26 cellular contexts compared by ENCODE assay signal in genomic region chr16:46873201-46873600, GRCh38.
"Had no signal": no experiment of that assay in that cellular context is flagged by ENCODE, and none has a peak within 500 bp of the region (broad histone marks: within the 10 kb centered on the region; RNA-seq: fewer than 3 reads in every experiment).

No MANE protein-coding gene starts in this region.

- H3K4me3 ChIP-seq: stomach, suprapubic skin, testis, thoracic aorta, thyroid gland, tibial artery, transverse colon, upper lobe of left lung, upper lobe of right lung, uterus, vagina had no signal

- DNase-seq: stimulated activated CD4-positive, alpha-beta T cell treated with anti-CD3 and anti-CD28 coated beads, Interleukin-2, amount 100 ng/mL, for 48 hours; stimulated activated CD4-positive, alpha-beta T cell treated with anti-CD3 and anti-CD28 coated beads, Interleukin-4, amount 100 ng/mL, for 1 hour; stimulated activated CD4-positive, alpha-beta T cell treated with anti-CD3 and anti-CD28 coated beads, Interleukin-4, amount 100 ng/mL, for 24 hours; stimulated activated CD4-positive, alpha-beta T cell treated with anti-CD3 and anti-CD28 coated beads, Interleukin-4, amount 100 ng/mL, for 4 hours; stimulated activated CD8-positive, alpha-beta memory T cell treated with anti-CD3 and anti-CD28 coated beads, Interleukin-4, amount 100 ng/mL, for 48 hours; stimulated activated naive B cell treated with anti-CD40 and anti-IgM and Interleukin-4, amounts not matched to agents 10 μg/mL and 1 μg/mL and 100 μg/mL, for 72 hours; stimulated activated naive CD4-positive, alpha-beta T cell; stimulated activated naive CD4-positive, alpha-beta T cell treated with Interleukin-2 at 50 U/mL for 16 hours; stimulated activated naive CD8-positive, alpha-beta T cell treated with anti-CD3 and anti-CD28 coated beads, Interleukin-15, amount 100 ng/mL, for 72 hours; stimulated activated naive CD8-positive, alpha-beta T cell treated with anti-CD3 and anti-CD28 coated beads, Interleukin-15, Interleukin-2, amounts not matched to agents 100 U/mL and 50 U/mL, for 24 hours; stomach; substantia nigra; testis; thyroid gland; tibial artery; transverse colon; trophoblast cell; upper lobe of left lung; upper lobe of right lung; uterus had no signal

- H3K9me3 ChIP-seq: stomach, suprapubic skin, testis, thoracic aorta, thyroid gland, tibial artery, transverse colon, upper lobe of left lung, upper lobe of right lung, uterus, vagina had no signal

- FAIRE-seq: urothelium cell line had no signal

- ATAC-seq: stimulated activated effector memory CD8-positive, alpha-beta T cell treated with anti-CD3 and anti-CD28 coated beads, Interleukin-12 subunit alpha, Interleukin-12 subunit beta, amount 100 ng/mL, for 72 hours; stimulated activated memory B cell treated with anti-CD40 and anti-IgM and Interleukin-4, amounts not matched to agents 10 μg/mL and 1 μg/mL and 100 μg/mL, for 72 hours; stimulated activated naive B cell treated with anti-CD40 and anti-IgM and Interleukin-4, amounts not matched to agents 10 μg/mL and 1 μg/mL and 100 μg/mL, for 72 hours; stimulated activated naive CD8-positive, alpha-beta T cell treated with anti-CD3 and anti-CD28 coated beads, Interleukin-15, amount 100 ng/mL, for 72 hours; stimulated activated naive CD8-positive, alpha-beta T cell treated with anti-CD3 and anti-CD28 coated beads, Interleukin-15, Interleukin-2, amounts not matched to agents 100 U/mL and 50 U/mL, for 24 hours; upper lobe of right lung had no signal

- H3K27ac ChIP-seq: stomach, suprapubic skin, testis, thoracic aorta, thyroid gland, tibial artery, transverse colon, upper lobe of left lung, upper lobe of right lung, uterus, vagina had no signal

- H3K36me3 ChIP-seq: stomach, suprapubic skin, thoracic aorta, thyroid gland, tibial artery, transverse colon, upper lobe of left lung, upper lobe of right lung, uterus, vagina had no signal

- H3K4me1 ChIP-seq: suprapubic skin, testis, tibial artery, upper lobe of right lung, uterus, vagina had no signal

- H3K27me3 ChIP-seq: stomach, suprapubic skin, testis, thyroid gland, tibial artery, transverse colon, upper lobe of left lung, upper lobe of right lung, uterus, vagina had no signal
